17 cellular contexts compared by ENCODE assay signal in genomic region chr17:64067642-64068041, GRCh38. TPM values are rescaled to one million over a fixed set of nuclear protein-coding genes. Genes with fewer than 3 reads are reported as not detected.
DNase-seq lines count a peak whose midpoint lies in the region; ATAC-seq and TF ChIP-seq lines count a peak whose summit lies in the region.
"Had no signal": no experiment of that assay in that cellular context is flagged by ENCODE, and none has a peak within 500 bp of the region (broad histone marks: within the 10 kb centered on the region; RNA-seq: fewer than 3 reads in every experiment).

No MANE protein-coding gene starts in this region.

- H3K4me3 Mint-ChIP-seq in CD8-positive, alpha-beta memory T cell = peak overlapping the region in 5 of 7 donors; percentile 78 to 95 (median 93)
- H3K4me3 Mint-ChIP-seq in T-helper 17 cell = peak overlapping the region; percentile 97
- H3K4me3 Mint-ChIP-seq in effector memory CD8-positive, alpha-beta T cell = peak overlapping the region; percentile 30 to 92
- H3K4me3 Mint-ChIP-seq: natural killer cell had no signal

- H3K27me3 ChIP-seq in CD8-positive, alpha-beta memory T cell (ENCODE audit: insufficient read depth, low read length, poor library complexity, severe bottlenecking) = no peaks in the 10 kb centered on the region
- H3K27me3 ChIP-seq in Peyer's patch = no peaks in the 10 kb centered on the region
- H3K27me3 ChIP-seq: heart right ventricle had no signal

- ATAC-seq in T-helper 17 cell (no peak), GM19328 (IDR thresholded peaks at IDR 0.05; ENCODE audit: unreplicated experiment) (no peak), HG03342 (IDR thresholded peaks at IDR 0.05; ENCODE audit: unreplicated experiment) (no peak)
- no peak for ATAC-seq in effector memory CD8-positive, alpha-beta T cell (replicated peaks)
- ATAC-seq: HCT116, heart right ventricle had no signal

- H3K9me3 ChIP-seq in CD8-positive, alpha-beta memory T cell (ENCODE audit: low read length) = peaks cover 14% of the 10 kb centered on the region
- H3K9me3 ChIP-seq in T-helper 17 cell (ENCODE audit: control insufficient read depth, low read length, poor library complexity, severe bottlenecking) = peaks cover 4% of the 10 kb centered on the region
- peaks cover 0 to 14% (median 0%) of the 10 kb centered on the region in 4 donors for H3K9me3 ChIP-seq in Peyer's patch
- H3K9me3 ChIP-seq: SK-N-SH had no signal

- H3K27ac Mint-ChIP-seq in CD8-positive, alpha-beta memory T cell = peak overlapping the region in 7 of 8 donors; percentile 88 to 98 (median 98)
- H3K27ac Mint-ChIP-seq in T-helper 17 cell = peak overlapping the region; percentile 100
- H3K27ac Mint-ChIP-seq in effector memory CD8-positive, alpha-beta T cell = peak overlapping the region; percentile 63 to 97

- TF ChIP-seq POLR2A in Peyer's patch (IDR thresholded peaks at IDR 0.05) = no peak

- POLR2A ChIA-PET in CD8-positive, alpha-beta memory T cell (lab: Charles Lee) = no interaction called here

- no peak for TF ChIP-seq CTCF in Peyer's patch (IDR thresholded peaks at IDR 0.05)

- H3K4me3 ChIP-seq in CD8-positive, alpha-beta memory T cell (ENCODE audit: low read length) = no peak overlapping the region
- no peak overlapping the region for H3K4me3 ChIP-seq in Peyer's patch
- H3K4me3 ChIP-seq: heart right ventricle, skin epidermis had no signal

- H3K36me3 ChIP-seq in CD8-positive, alpha-beta memory T cell (ENCODE audit: insufficient read depth, low read length) = peaks cover 54% of the 10 kb centered on the region
- H3K36me3 ChIP-seq in Peyer's patch = peaks cover 0 to 47% (median 0%) of the 10 kb centered on the region in 3 donors

- H3K27ac ChIP-seq in CD8-positive, alpha-beta memory T cell (ENCODE audit: low read depth, low read length) = no peak overlapping the region
- H3K27ac ChIP-seq in Peyer's patch = peak overlapping the region in 1 of 4 donors; percentile 50

- peaks cover 0 to 1% of the 10 kb centered on the region in 2 donors for H3K27me3 Mint-ChIP-seq in CD8-positive, alpha-beta memory T cell
- H3K27me3 Mint-ChIP-seq in T-helper 17 cell = no peaks in the 10 kb centered on the region
- no peaks in the 10 kb centered on the region for H3K27me3 Mint-ChIP-seq in effector memory CD8-positive, alpha-beta T cell

- peaks cover 61 to 93% (median 80%) of the 10 kb centered on the region in 3 donors for H3K36me3 Mint-ChIP-seq in CD8-positive, alpha-beta memory T cell
- H3K36me3 Mint-ChIP-seq in T-helper 17 cell (ENCODE audit: low read depth) = peaks cover 28% of the 10 kb centered on the region
- H3K36me3 Mint-ChIP-seq in effector memory CD8-positive, alpha-beta T cell (ENCODE audit: insufficient read depth) = peaks cover 97% of the 10 kb centered on the region

- peaks cover 19 to 58% (median 57%) of the 10 kb centered on the region in 3 donors for H3K4me1 Mint-ChIP-seq in CD8-positive, alpha-beta memory T cell
- H3K4me1 Mint-ChIP-seq in T-helper 17 cell = peaks cover 51% of the 10 kb centered on the region
- H3K4me1 Mint-ChIP-seq in effector memory CD8-positive, alpha-beta T cell (ENCODE audit: low read depth in 2 of 2) = peaks cover 29 to 58% of the 10 kb centered on the region in 2 donors

- CTCF ChIA-PET in CD8-positive, alpha-beta memory T cell (lab: Charles Lee) = interaction anchor here (1.5 kb wide), 1 partner anchor 66 kb away, joined by 4 read pairs; no protein-coding TSS in a partner anchor

- H3K4me1 ChIP-seq in CD8-positive, alpha-beta memory T cell (ENCODE audit: insufficient read depth, low read length) = peaks cover 55% of the 10 kb centered on the region
- peaks cover 0 to 18% (median 0%) of the 10 kb centered on the region in 4 donors for H3K4me1 ChIP-seq in Peyer's patch

- H3K9me3 Mint-ChIP-seq in CD8-positive, alpha-beta memory T cell = peaks cover 6 to 24% (median 20%) of the 10 kb centered on the region in 5 donors
- H3K9me3 Mint-ChIP-seq in effector memory CD8-positive, alpha-beta T cell = no peaks in the 10 kb centered on the region

- DNase-seq in CD1c-positive myeloid dendritic cell (ENCODE audit: extremely low spot score) (peak; percentile 16), T-helper 17 cell (no peak), Peyer's patch (no peak)
- no peak for DNase-seq in CD8-positive, alpha-beta memory T cell
- DNase-seq in effector memory CD8-positive, alpha-beta T cell = no peak
- DNase-seq: GDM1; heart right ventricle; Karpas-422; mammary epithelial cell; natural killer cell; NCI-H1436; SK-N-SH; stimulated activated CD4-positive, alpha-beta T cell treated with anti-CD3 and anti-CD28 coated beads, Interleukin-4, amount 100 ng/mL, for 24 hours had no signal

RNA-seq across cellular contexts. Expression of gene ICAM2, which starts 47.2 kb away (rescaled TPM):
- total RNA-seq in CD8-positive, alpha-beta memory T cell = 10 to 100 TPM; 77.4 to 80.7 TPM
- 301 TPM for polyA plus RNA-seq in CD8-positive, alpha-beta memory T cell
- total RNA-seq in T-helper 17 cell (100 to 1,000 TPM; 113 to 115 TPM), Peyer's patch (10 to 100 TPM in 2 of 4 donors, 1 to 10 TPM in 2; 2.1 to 25.6 (median 9.7) TPM)
